In genomic region chr9:2602704-2603116, GRCh38 we compare ENCODE assay signal across 11 cellular contexts. TPM values are rescaled to one million over a fixed set of nuclear protein-coding genes. Genes with fewer than 3 reads are reported as not detected.
A peak's percentile ranks its signal among the peaks of the same experiment; 100 is the strongest.
DNase-seq lines count a peak whose midpoint lies in the region; ATAC-seq and TF ChIP-seq lines count a peak whose summit lies in the region.
"Had no signal": no experiment of that assay in that cellular context is flagged by ENCODE, and none has a peak within 500 bp of the region (broad histone marks: within the 10 kb centered on the region; RNA-seq: fewer than 3 reads in every experiment).

No MANE protein-coding gene starts in this region.

- no peak overlapping the region for H3K27ac Mint-ChIP-seq in immature natural killer cell
- H3K27ac Mint-ChIP-seq: activated CD8-positive, alpha-beta memory T cell treated with anti-CD3 and anti-CD28 coated beads, Interleukin-2, amount 10 ng/mL, durations not matched to agents 7 days and 5 days; stimulated activated memory B cell treated with anti-CD40 and anti-IgM and Interleukin-4, amounts not matched to agents 10 μg/mL and 1 μg/mL and 100 μg/mL, for 72 hours had no signal

- peak; percentile 30 for DNase-seq in GM13977 (ENCODE audit: low spot score)
- DNase-seq in NAMALWA (ENCODE audit: low spot score): peak; percentile 47
- peak; percentile 15 for DNase-seq in fibroblast of pulmonary artery (ENCODE audit: low read depth)
- no peak for DNase-seq in immature natural killer cell
- DNase-seq in omental fat pad (ENCODE audit: low spot score): no peak
- DNase-seq in cerebellar cortex (ENCODE audit: low spot score): no peak
- DNase-seq: activated CD8-positive, alpha-beta memory T cell treated with anti-CD3 and anti-CD28 coated beads, Interleukin-2, amount 10 ng/mL, durations not matched to agents 7 days and 5 days; cortex of kidney had no signal

- in situ Hi-C loops in GM13977 (cut with MboI; ENCODE audit: low pct_unique_long_range_greater_than_20kb, low sequenced_read_pairs, unreplicated experiment): no loop called here

- no peaks in the 10 kb centered on the region for H3K4me1 Mint-ChIP-seq in immature natural killer cell
- H3K4me1 Mint-ChIP-seq: activated CD8-positive, alpha-beta memory T cell treated with anti-CD3 and anti-CD28 coated beads, Interleukin-2, amount 10 ng/mL, durations not matched to agents 7 days and 5 days had no signal

- no peak overlapping the region for H3K4me3 Mint-ChIP-seq in immature natural killer cell
- H3K4me3 Mint-ChIP-seq: activated CD8-positive, alpha-beta memory T cell treated with anti-CD3 and anti-CD28 coated beads, Interleukin-2, amount 10 ng/mL, durations not matched to agents 7 days and 5 days; stimulated activated memory B cell treated with anti-CD40 and anti-IgM and Interleukin-4, amounts not matched to agents 10 μg/mL and 1 μg/mL and 100 μg/mL, for 72 hours had no signal

- peaks cover 6 to 10% (median 10%) of the 10 kb centered on the region in 3 donors for H3K27me3 Mint-ChIP-seq in immature natural killer cell (ENCODE audit: low read depth in 3 of 3)

- no peaks in the 10 kb centered on the region for H3K36me3 Mint-ChIP-seq in immature natural killer cell
- H3K36me3 Mint-ChIP-seq: activated CD8-positive, alpha-beta memory T cell treated with anti-CD3 and anti-CD28 coated beads, Interleukin-2, amount 10 ng/mL, durations not matched to agents 7 days and 5 days; stimulated activated memory B cell treated with anti-CD40 and anti-IgM and Interleukin-4, amounts not matched to agents 10 μg/mL and 1 μg/mL and 100 μg/mL, for 72 hours had no signal

- no peaks in the 10 kb centered on the region for H3K9me3 Mint-ChIP-seq in immature natural killer cell

- ATAC-seq in HG02588 (IDR thresholded peaks at IDR 0.05; ENCODE audit: unreplicated experiment) (peak; percentile 57), omental fat pad (ENCODE audit: low FRiP score) (no peak), HG02763 (IDR thresholded peaks at IDR 0.05; ENCODE audit: unreplicated experiment) (no peak)
- ATAC-seq: activated CD8-positive, alpha-beta memory T cell treated with anti-CD3 and anti-CD28 coated beads, Interleukin-2, amount 10 ng/mL, durations not matched to agents 7 days and 5 days; stimulated activated memory B cell treated with anti-CD40 and anti-IgM and Interleukin-4, amounts not matched to agents 10 μg/mL and 1 μg/mL and 100 μg/mL, for 72 hours had no signal

- TF ChIP-seq CTCF in GM13977 (IDR thresholded peaks at IDR 0.05; ENCODE audit: extremely low read depth, insufficient read depth, missing control alignments) (no peak), fibroblast of pulmonary artery (IDR thresholded peaks at IDR 0.05; ENCODE audit: low read length, missing control alignments) (no peak), omental fat pad (IDR thresholded peaks at IDR 0.05) (no peak)

- no peak overlapping the region for H3K4me3 ChIP-seq in fibroblast of pulmonary artery (replicated peaks; ENCODE audit: low read depth, low read length)

RNA-seq across cellular contexts. Expression of gene VLDLR, which starts 18.9 kb away (rescaled TPM):
- polyA plus RNA-seq in immature natural killer cell: under 1 TPM in 2 of 3 donors, not detected in 1; 0.61 to 0.84 TPM
- total RNA-seq in omental fat pad: 10 to 100 TPM in 3 of 4 donors, 1 to 10 TPM in 1; 5.4 to 39.3 (median 16.1) TPM

Comparison
In these comparisons a context has a peak if more than half of its experiments do, and no peak if none do; other contexts are left out.
1. DNase-seq: peak in GM13977 (single experiment), NAMALWA (single experiment) and fibroblast of pulmonary artery (single experiment); none in immature natural killer cell (0 of 3), omental fat pad (single experiment) and cerebellar cortex (single experiment).